Comparison of ENCODE assay signal across 8 cellular contexts in genomic region chr9:120878188-120879130, GRCh38. TPM values are rescaled to one million over a fixed set of nuclear protein-coding genes. Genes with fewer than 3 reads are reported as not detected.
A peak's percentile ranks its signal among the peaks of the same experiment; 100 is the strongest.
DNase-seq lines count a peak whose midpoint lies in the region; ATAC-seq and TF ChIP-seq lines count a peak whose summit lies in the region.

No MANE protein-coding gene starts in this region.

- H3K27me3 Mint-ChIP-seq in CD8-positive, alpha-beta memory T cell: peaks cover 0 to 2% of the 10 kb centered on the region in 2 donors
- no peaks in the 10 kb centered on the region for H3K27me3 Mint-ChIP-seq in activated CD4-positive, alpha-beta T cell treated with anti-CD3 and anti-CD28 coated beads, Interleukin-2, amount 10 ng/mL, durations not matched to agents 7 days and 5 days

- TF ChIP-seq CTCF in HL-60 (IDR thresholded peaks at IDR 0.05; ENCODE audit: insufficient read depth, low read length) (no peak), mucosa of descending colon (IDR thresholded peaks at IDR 0.05) (no peak), foreskin keratinocyte (conservative IDR thresholded peaks at IDR 0.05) (no peak), heart left ventricle (IDR thresholded peaks at IDR 0.05) (no peak)

- H3K4me3 ChIP-seq in CD8-positive, alpha-beta memory T cell (ENCODE audit: low read length): peak overlapping the region; percentile 79
- H3K4me3 ChIP-seq in HL-60 (replicated peaks; ENCODE audit: insufficient read depth, low read length): no peak overlapping the region
- H3K4me3 ChIP-seq in mucosa of descending colon: no peak overlapping the region
- H3K4me3 ChIP-seq in heart left ventricle: peak overlapping the region in 4 of 12 donors; percentile 75 to 86 (median 82)

- peak overlapping the region; percentile 87 for H3K27ac ChIP-seq in CD8-positive, alpha-beta memory T cell (ENCODE audit: low read depth, low read length)
- H3K27ac ChIP-seq in HL-60 (replicated peaks) (peak overlapping the region; percentile 95), foreskin keratinocyte (no peak overlapping the region), heart left ventricle (peak overlapping the region in 2 of 12 donors; percentile 97)

- peaks cover 10% of the 10 kb centered on the region for H3K36me3 ChIP-seq in CD8-positive, alpha-beta memory T cell (ENCODE audit: insufficient read depth, low read length)
- H3K36me3 ChIP-seq in mucosa of descending colon (ENCODE audit: low read depth) (no peaks in the 10 kb centered on the region), heart left ventricle (peaks cover 0 to 10% (median 0%) of the 10 kb centered on the region in 9 donors)

- H3K4me3 Mint-ChIP-seq in CD8-positive, alpha-beta memory T cell: peak overlapping the region; percentile 86 to 99 (median 94)
- peak overlapping the region; percentile 89 for H3K4me3 Mint-ChIP-seq in activated CD4-positive, alpha-beta T cell treated with anti-CD3 and anti-CD28 coated beads, Interleukin-2, amount 10 ng/mL, durations not matched to agents 7 days and 5 days

- H3K27me3 ChIP-seq in CD8-positive, alpha-beta memory T cell (ENCODE audit: insufficient read depth, low read length, poor library complexity, severe bottlenecking): no peaks in the 10 kb centered on the region
- H3K27me3 ChIP-seq in HL-60 (ENCODE audit: insufficient read depth, poor library complexity, severe bottlenecking): no peaks in the 10 kb centered on the region
- no peaks in the 10 kb centered on the region for H3K27me3 ChIP-seq in foreskin keratinocyte
- no peaks in the 10 kb centered on the region for H3K27me3 ChIP-seq in heart left ventricle

- H3K9me3 ChIP-seq in CD8-positive, alpha-beta memory T cell (ENCODE audit: low read length): no peaks in the 10 kb centered on the region
- no peaks in the 10 kb centered on the region for H3K9me3 ChIP-seq in mucosa of descending colon
- no peaks in the 10 kb centered on the region for H3K9me3 ChIP-seq in heart left ventricle

- peak in 1 of 5 donors; percentile 20 for DNase-seq in CD8-positive, alpha-beta memory T cell
- DNase-seq in HL-60 (ENCODE audit: low read depth in 1 of 2, low spot score in 1 of 2) (no peak), mucosa of descending colon (no peak), foreskin keratinocyte (no peak), heart left ventricle (no peak), SKM-1 (lab: John Stamatoyannopoulos, UW; ENCODE audit: unreplicated experiment) (no peak)
- peak; percentile 46 for DNase-seq in activated CD4-positive, alpha-beta T cell treated with anti-CD3 and anti-CD28 coated beads, Interleukin-2, amount 10 ng/mL, durations not matched to agents 7 days and 5 days

- POLR2A ChIA-PET in CD8-positive, alpha-beta memory T cell (lab: Charles Lee): interaction anchor here (0.7 to 7.9 kb wide), 7 partner anchors 13 to 56 kb away, joined by 3 to 71 read pairs (median 6); no protein-coding TSS in a partner anchor
- POLR2A ChIA-PET in activated CD4-positive, alpha-beta T cell treated with anti-CD3 and anti-CD28 coated beads, Interleukin-2, amount 10 ng/mL, durations not matched to agents 7 days and 5 days (lab: Charles Lee): interaction anchor here (0.7 to 2.8 kb wide), 5 partner anchors 10 to 51 kb away, joined by 3 to 11 read pairs (median 6); no protein-coding TSS in a partner anchor

- WGBS in heart left ventricle, 4 donors: 77 to 85% (median 84%) methylated on average over 8 of the region's 8 CpGs

- TF ChIP-seq POLR2A in heart left ventricle (IDR thresholded peaks at IDR 0.05): no peak

- H3K4me1 ChIP-seq in CD8-positive, alpha-beta memory T cell (ENCODE audit: insufficient read depth, low read length): peaks cover 69% of the 10 kb centered on the region
- peaks cover 5% of the 10 kb centered on the region for H3K4me1 ChIP-seq in mucosa of descending colon (ENCODE audit: low read depth)
- H3K4me1 ChIP-seq in foreskin keratinocyte: peaks cover 4% of the 10 kb centered on the region
- peaks cover 0 to 20% (median 6%) of the 10 kb centered on the region in 12 donors for H3K4me1 ChIP-seq in heart left ventricle

- intact Hi-C loops in mucosa of descending colon (cut with DNase I, micrococcal nuclease): loop anchor here (5.0 kb wide), 1 partner anchor 59 kb away; no protein-coding TSS in a partner anchor
- intact Hi-C loops in heart left ventricle (cut with DNase I): loop anchor here in 7 of 10 donors (5.0 to 10.0 kb wide), 6 partner anchors 36 to 186 kb away; partner anchors contain the start of genes TRAF1 (in 2 of the 7), MEGF9 (in 1 of the 7) and PSMD5 (in 1 of the 7)

- peak overlapping the region; percentile 87 to 99 (median 94) for H3K27ac Mint-ChIP-seq in CD8-positive, alpha-beta memory T cell
- peak overlapping the region; percentile 98 for H3K27ac Mint-ChIP-seq in activated CD4-positive, alpha-beta T cell treated with anti-CD3 and anti-CD28 coated beads, Interleukin-2, amount 10 ng/mL, durations not matched to agents 7 days and 5 days

- CTCF ChIA-PET in CD8-positive, alpha-beta memory T cell (lab: Charles Lee): interaction anchor here (0.7 to 19.5 kb wide), 8 partner anchors 9 to 50 kb away, joined by 3 to 363 read pairs (median 4); partner anchors contain the start of gene TRAF1
- CTCF ChIA-PET in activated CD4-positive, alpha-beta T cell treated with anti-CD3 and anti-CD28 coated beads, Interleukin-2, amount 10 ng/mL, durations not matched to agents 7 days and 5 days (lab: Charles Lee): interaction anchor here (0.7 to 1.6 kb wide), 4 partner anchors 13 to 63 kb away, joined by 3 to 6 read pairs (median 3); no protein-coding TSS in a partner anchor

- H3K4me1 Mint-ChIP-seq in CD8-positive, alpha-beta memory T cell: peaks cover 54 to 81% (median 74%) of the 10 kb centered on the region in 3 donors
- peaks cover 78% of the 10 kb centered on the region for H3K4me1 Mint-ChIP-seq in activated CD4-positive, alpha-beta T cell treated with anti-CD3 and anti-CD28 coated beads, Interleukin-2, amount 10 ng/mL, durations not matched to agents 7 days and 5 days

- peaks cover 0 to 20% (median 0%) of the 10 kb centered on the region in 3 donors for H3K36me3 Mint-ChIP-seq in CD8-positive, alpha-beta memory T cell
- H3K36me3 Mint-ChIP-seq in activated CD4-positive, alpha-beta T cell treated with anti-CD3 and anti-CD28 coated beads, Interleukin-2, amount 10 ng/mL, durations not matched to agents 7 days and 5 days (ENCODE audit: low read depth): peaks cover 44% of the 10 kb centered on the region

- peak; percentile 2 for ATAC-seq in mucosa of descending colon
- no peak for ATAC-seq in HG03432 (IDR thresholded peaks at IDR 0.05; ENCODE audit: unreplicated experiment)
- no peak for ATAC-seq in foreskin keratinocyte
- ATAC-seq in heart left ventricle: no peak

- no peaks in the 10 kb centered on the region for H3K9me3 Mint-ChIP-seq in CD8-positive, alpha-beta memory T cell
- H3K9me3 Mint-ChIP-seq in activated CD4-positive, alpha-beta T cell treated with anti-CD3 and anti-CD28 coated beads, Interleukin-2, amount 10 ng/mL, durations not matched to agents 7 days and 5 days: no peaks in the 10 kb centered on the region

RNA-seq across cellular contexts. Expression of gene PHF19, which starts 1.5 kb away (rescaled TPM):
- total RNA-seq in CD8-positive, alpha-beta memory T cell: 100 to 1,000 TPM; 206 to 214 TPM
- 8.3 TPM for polyA plus RNA-seq in CD8-positive, alpha-beta memory T cell
- 100 to 1,000 TPM; 331 to 351 TPM for total RNA-seq in activated CD4-positive, alpha-beta T cell treated with anti-CD3 and anti-CD28 coated beads, Interleukin-2, amount 10 ng/mL, durations not matched to agents 7 days and 5 days
- total RNA-seq in mucosa of descending colon: 10 to 100 TPM in 2 of 3 donors, 1 to 10 TPM in 1; 9.8 to 33.6 (median 26.6) TPM
- 67.2 and 82.1 TPM in 2 replicates for total RNA-seq in foreskin keratinocyte
- 89.0 and 105 TPM in 2 replicates for polyA plus RNA-seq in foreskin keratinocyte
- total RNA-seq in heart left ventricle: 10 to 100 TPM in 8 of 9 donors, 1 to 10 TPM in 1; 9.6 to 28.0 (median 12.5) TPM
- 10 to 100 TPM; 11.0 to 15.4 TPM for polyA plus RNA-seq in heart left ventricle

RNA-seq across cellular contexts. Expression of gene PSMD5, which starts 35.7 kb away (rescaled TPM):
- total RNA-seq in CD8-positive, alpha-beta memory T cell: 10 to 100 TPM; 60.9 to 63.7 TPM
- polyA plus RNA-seq in CD8-positive, alpha-beta memory T cell: 21.1 TPM
- total RNA-seq in activated CD4-positive, alpha-beta T cell treated with anti-CD3 and anti-CD28 coated beads, Interleukin-2, amount 10 ng/mL, durations not matched to agents 7 days and 5 days: 10 to 100 TPM; 35.3 to 50.9 TPM
- 10 to 100 TPM; 30.1 to 46.9 (median 32.3) TPM for total RNA-seq in mucosa of descending colon
- total RNA-seq in foreskin keratinocyte: 44.8 and 46.2 TPM in 2 replicates
- 21.5 and 25.9 TPM in 2 replicates for polyA plus RNA-seq in foreskin keratinocyte
- total RNA-seq in heart left ventricle: 10 to 100 TPM; 10.2 to 17.9 (median 13.4) TPM
- 10 to 100 TPM in 1 of 2 donors, 1 to 10 TPM in 1; 4.8 to 16.5 TPM for polyA plus RNA-seq in heart left ventricle

RNA-seq across cellular contexts. Expression of gene TRAF1, which starts 48.1 kb away (rescaled TPM):
- 100 to 1,000 TPM; 316 to 322 TPM for total RNA-seq in CD8-positive, alpha-beta memory T cell
- 12.1 TPM for polyA plus RNA-seq in CD8-positive, alpha-beta memory T cell
- 10 to 100 TPM; 61.9 to 64.3 TPM for total RNA-seq in activated CD4-positive, alpha-beta T cell treated with anti-CD3 and anti-CD28 coated beads, Interleukin-2, amount 10 ng/mL, durations not matched to agents 7 days and 5 days
- 1 to 10 TPM; 2.9 to 5.5 (median 3.8) TPM for total RNA-seq in mucosa of descending colon
- total RNA-seq in foreskin keratinocyte: 0.78 and 0.99 TPM in 2 replicates
- polyA plus RNA-seq in foreskin keratinocyte: 0.56 and 0.78 TPM in 2 replicates
- total RNA-seq in heart left ventricle: 1 to 10 TPM in 7 of 9 donors, under 1 TPM in 2; 0.93 to 7.8 (median 1.8) TPM
- 1 to 10 TPM; 1.7 to 2.4 TPM for polyA plus RNA-seq in heart left ventricle

Comparison
In these comparisons a context has a peak if more than half of its experiments do, and no peak if none do; other contexts are left out.
1. RNA of gene TRAF1, which starts 48.1 kb away (total RNA-seq): 316 to 322 TPM in CD8-positive, alpha-beta memory T cell and 61.9 to 64.3 TPM in activated CD4-positive, alpha-beta T cell treated with anti-CD3 and anti-CD28 coated beads, Interleukin-2, amount 10 ng/mL, durations not matched to agents 7 days and 5 days; 2.9 to 5.5 TPM in mucosa of descending colon, 0.93 to 7.8 TPM in heart left ventricle and 0.78 to 0.99 TPM in foreskin keratinocyte; every median in the first group is over 4 times any median in the second.